In genomic region chr5:95163079-95163478, GRCh38 we compare ENCODE assay signal across 24 cellular contexts.
A peak's percentile ranks its signal among the peaks of the same experiment; 100 is the strongest.
DNase-seq lines count a peak whose midpoint lies in the region; ATAC-seq and TF ChIP-seq lines count a peak whose summit lies in the region.
"Had no signal": no experiment of that assay in that cellular context is flagged by ENCODE, and none has a peak within 500 bp of the region (broad histone marks: within the 10 kb centered on the region; RNA-seq: fewer than 3 reads in every experiment).

No MANE protein-coding gene starts in this region.

- CTCF ChIA-PET in activated CD8-positive, alpha-beta memory T cell treated with anti-CD3 and anti-CD28 coated beads, Interleukin-2, amount 10 ng/mL, durations not matched to agents 7 days and 5 days (lab: Charles Lee), result no interaction called here

- no peak overlapping the region for H3K4me3 Mint-ChIP-seq in progenitor cell of endocrine pancreas (ENCODE audit: low read depth)
- H3K4me3 Mint-ChIP-seq in activated CD8-positive, alpha-beta memory T cell treated with anti-CD3 and anti-CD28 coated beads, Interleukin-2, amount 10 ng/mL, durations not matched to agents 7 days and 5 days, result no peak overlapping the region
- H3K4me3 Mint-ChIP-seq: activated CD4-positive, alpha-beta T cell treated with anti-CD3 and anti-CD28 coated beads, Interleukin-2, amount 10 ng/mL, durations not matched to agents 24 days and 14 days; activated naive CD8-positive, alpha-beta T cell; naive thymus-derived CD8-positive, alpha-beta T cell; stimulated activated naive CD8-positive, alpha-beta T cell treated with anti-CD3 and anti-CD28 coated beads, Interleukin-15, amount 100 ng/mL, for 72 hours had no signal

- H3K4me1 Mint-ChIP-seq in progenitor cell of endocrine pancreas (ENCODE audit: low read depth), result peaks cover 3% of the 10 kb centered on the region
- no peaks in the 10 kb centered on the region for H3K4me1 Mint-ChIP-seq in activated CD8-positive, alpha-beta memory T cell treated with anti-CD3 and anti-CD28 coated beads, Interleukin-2, amount 10 ng/mL, durations not matched to agents 7 days and 5 days
- H3K4me1 Mint-ChIP-seq: activated CD4-positive, alpha-beta T cell treated with anti-CD3 and anti-CD28 coated beads, Interleukin-2, amount 10 ng/mL, durations not matched to agents 24 days and 14 days; stimulated activated naive CD8-positive, alpha-beta T cell treated with anti-CD3 and anti-CD28 coated beads, Interleukin-15, amount 100 ng/mL, for 72 hours had no signal

- H3K27me3 Mint-ChIP-seq in progenitor cell of endocrine pancreas, result no peaks in the 10 kb centered on the region
- H3K27me3 Mint-ChIP-seq in activated CD8-positive, alpha-beta memory T cell treated with anti-CD3 and anti-CD28 coated beads, Interleukin-2, amount 10 ng/mL, durations not matched to agents 7 days and 5 days, result no peaks in the 10 kb centered on the region
- H3K27me3 Mint-ChIP-seq: activated naive CD8-positive, alpha-beta T cell; stimulated activated naive CD8-positive, alpha-beta T cell treated with anti-CD3 and anti-CD28 coated beads, Interleukin-15, amount 100 ng/mL, for 72 hours had no signal

- peak; percentile 1 for DNase-seq in NCI-H2171 treated with DMSO at 0.1 percent for 48 hours (lab: John Stamatoyannopoulos, UW)
- DNase-seq in NCI-H2171 (lab: John Stamatoyannopoulos, UW), result no peak
- peak; percentile 1 for DNase-seq in NCI-H128 (lab: John Stamatoyannopoulos, UW; ENCODE audit: unreplicated experiment)
- DNase-seq in NCI-H69 (lab: John Stamatoyannopoulos, UW), result peak; percentile 94
- DNase-seq in progenitor cell of endocrine pancreas (ENCODE audit: low spot score, unreplicated experiment), result no peak
- no peak for DNase-seq in stimulated activated CD4-positive, alpha-beta T cell treated with anti-CD3 and anti-CD28 coated beads, Interleukin-2, amount 100 ng/mL, for 24 hours
- no peak for DNase-seq in activated CD8-positive, alpha-beta memory T cell treated with anti-CD3 and anti-CD28 coated beads, Interleukin-2, amount 10 ng/mL, durations not matched to agents 7 days and 5 days
- DNase-seq: activated CD4-positive, alpha-beta T cell treated with anti-CD3 and anti-CD28 coated beads, Interleukin-2, amount 10 ng/mL, durations not matched to agents 24 days and 14 days; BE2C; Caco-2; cerebellar nuclear complex; GOT3; heart left ventricle; left colon; MG63; naive thymus-derived CD8-positive, alpha-beta T cell; ovary; right cardiac atrium; SJCRH30; stimulated activated CD4-positive, alpha-beta T cell treated with anti-CD3 and anti-CD28 coated beads, Interleukin-12 subunit alpha, Interleukin-12 subunit beta, amount 100 ng/mL, for 4 hours; stimulated activated naive CD8-positive, alpha-beta T cell treated with anti-CD3 and anti-CD28 coated beads, Interleukin-15, amount 100 ng/mL, for 72 hours; tibial artery had no signal

- peak overlapping the region; percentile 63 for H3K27ac Mint-ChIP-seq in progenitor cell of endocrine pancreas
- no peak overlapping the region for H3K27ac Mint-ChIP-seq in activated CD8-positive, alpha-beta memory T cell treated with anti-CD3 and anti-CD28 coated beads, Interleukin-2, amount 10 ng/mL, durations not matched to agents 7 days and 5 days
- H3K27ac Mint-ChIP-seq: activated CD4-positive, alpha-beta T cell treated with anti-CD3 and anti-CD28 coated beads, Interleukin-2, amount 10 ng/mL, durations not matched to agents 24 days and 14 days; activated naive CD8-positive, alpha-beta T cell; naive thymus-derived CD8-positive, alpha-beta T cell; stimulated activated naive CD8-positive, alpha-beta T cell treated with anti-CD3 and anti-CD28 coated beads, Interleukin-15, amount 100 ng/mL, for 72 hours had no signal

- no peak for ATAC-seq in activated CD8-positive, alpha-beta memory T cell treated with anti-CD3 and anti-CD28 coated beads, Interleukin-2, amount 10 ng/mL, durations not matched to agents 7 days and 5 days
- ATAC-seq in HG02970 (IDR thresholded peaks at IDR 0.05; ENCODE audit: low FRiP score, unreplicated experiment), result no peak
- ATAC-seq: heart left ventricle; left colon; naive thymus-derived CD8-positive, alpha-beta T cell; right cardiac atrium; stimulated activated naive CD8-positive, alpha-beta T cell treated with anti-CD3 and anti-CD28 coated beads, Interleukin-15, amount 100 ng/mL, for 72 hours had no signal

- TF ChIP-seq CTCF in progenitor cell of endocrine pancreas (IDR thresholded peaks at IDR 0.05; ENCODE audit: unreplicated experiment), result no peak

- H3K36me3 Mint-ChIP-seq in progenitor cell of endocrine pancreas (ENCODE audit: insufficient read depth), result no peaks in the 10 kb centered on the region
- H3K36me3 Mint-ChIP-seq in activated CD8-positive, alpha-beta memory T cell treated with anti-CD3 and anti-CD28 coated beads, Interleukin-2, amount 10 ng/mL, durations not matched to agents 7 days and 5 days, result no peaks in the 10 kb centered on the region
- H3K36me3 Mint-ChIP-seq: activated naive CD8-positive, alpha-beta T cell; naive thymus-derived CD8-positive, alpha-beta T cell had no signal

- no peaks in the 10 kb centered on the region for H3K9me3 Mint-ChIP-seq in progenitor cell of endocrine pancreas (ENCODE audit: low read depth)
- H3K9me3 Mint-ChIP-seq in activated CD8-positive, alpha-beta memory T cell treated with anti-CD3 and anti-CD28 coated beads, Interleukin-2, amount 10 ng/mL, durations not matched to agents 7 days and 5 days (ENCODE audit: low read depth), result no peaks in the 10 kb centered on the region
- H3K9me3 Mint-ChIP-seq: activated CD4-positive, alpha-beta T cell treated with anti-CD3 and anti-CD28 coated beads, Interleukin-2, amount 10 ng/mL, durations not matched to agents 24 days and 14 days had no signal

Comparison
In these comparisons a context has a peak if more than half of its experiments do, and no peak if none do; other contexts are left out.
1. DNase-seq: peak in NCI-H2171 treated with DMSO at 0.1 percent for 48 hours (single experiment), NCI-H128 (single experiment) and NCI-H69 (single experiment); none in NCI-H2171 (single experiment), progenitor cell of endocrine pancreas (single experiment), stimulated activated CD4-positive, alpha-beta T cell treated with anti-CD3 and anti-CD28 coated beads, Interleukin-2, amount 100 ng/mL, for 24 hours (0 of 2) and activated CD8-positive, alpha-beta memory T cell treated with anti-CD3 and anti-CD28 coated beads, Interleukin-2, amount 10 ng/mL, durations not matched to agents 7 days and 5 days (single experiment).